In genomic region chr11:76189682-76190081, GRCh38 we compare ENCODE assay signal across 35 cellular contexts. TPM values are rescaled to one million over a fixed set of nuclear protein-coding genes. Genes with fewer than 3 reads are reported as not detected.
"Had no signal": no experiment of that assay in that cellular context is flagged by ENCODE, and none has a peak within 500 bp of the region (broad histone marks: within the 10 kb centered on the region; RNA-seq: fewer than 3 reads in every experiment).

No MANE protein-coding gene starts in this region.

- H3K36me3 ChIP-seq: ascending aorta, MG63, Peyer's patch, SJSA1 had no signal

- H3K27ac ChIP-seq: ascending aorta, Peyer's patch, SJSA1 had no signal

- ATAC-seq: activated CD4-positive, alpha-beta T cell treated with anti-CD3 and anti-CD28 coated beads for 36 hours; activated CD4-positive, CD25-positive, alpha-beta regulatory T cell treated with anti-CD3 and anti-CD28 coated beads, Interleukin-2, amount 50 U/mL, for 24 hours; activated CD8-positive, alpha-beta T cell treated with anti-CD3 and anti-CD28 coated beads, Interleukin-2, amount 10 ng/mL, durations not matched to agents 7 days and 5 days; PC-3 had no signal

- H3K9ac ChIP-seq: SK-N-SH had no signal

- H3K36me3 Mint-ChIP-seq: activated naive CD4-positive, alpha-beta T cell treated with anti-CD3 and anti-CD28 coated beads, Interleukin-2, amount 50 U/mL, for 24 hours; activated naive CD8-positive, alpha-beta T cell treated with anti-CD3 and anti-CD28 coated beads, Interleukin-2, amount 10 ng/mL, durations not matched to agents 7 days and 5 days had no signal

- H3K27me3 Mint-ChIP-seq: activated CD4-positive, alpha-beta T cell treated with anti-CD3 and anti-CD28 coated beads for 36 hours; activated CD4-positive, alpha-beta T cell treated with anti-CD3 and anti-CD28 coated beads, Interleukin-2, amount 10 ng/mL, durations not matched to agents 7 days and 5 days; activated naive CD4-positive, alpha-beta T cell treated with anti-CD3 and anti-CD28 coated beads, Interleukin-2, amount 50 U/mL, for 24 hours; activated naive CD8-positive, alpha-beta T cell treated with anti-CD3 and anti-CD28 coated beads, Interleukin-2, amount 10 ng/mL, durations not matched to agents 7 days and 5 days; activated T-cell treated with anti-CD3 and anti-CD28 coated beads, Interleukin-2, amount 50 U/mL, for 24 hours had no signal

- H3K27me3 ChIP-seq: ascending aorta, MG63, Peyer's patch, SJSA1 had no signal

- H3K4me1 ChIP-seq: ascending aorta, Peyer's patch, SJSA1 had no signal

- H3K9me3 Mint-ChIP-seq: activated CD4-positive, alpha-beta T cell treated with anti-CD3 and anti-CD28 coated beads, Interleukin-2, amount 10 ng/mL, durations not matched to agents 7 days and 5 days; activated naive CD4-positive, alpha-beta T cell treated with anti-CD3 and anti-CD28 coated beads, Interleukin-2, amount 50 U/mL, for 24 hours; activated naive CD8-positive, alpha-beta T cell treated with anti-CD3 and anti-CD28 coated beads, Interleukin-2, amount 10 ng/mL, durations not matched to agents 7 days and 5 days; activated T-cell treated with anti-CD3 and anti-CD28 coated beads, Interleukin-2, amount 50 U/mL, for 24 hours; activated T-helper 2 cell treated with anti-CD3 and anti-CD28 coated beads, Interferon-gamma antibody, Interleukin-2, Interleukin-4, amounts not matched to agents 10 μg/mL and 5 μg/mL and 100 μg/mL, durations not matched to agents 14 hours and 24 hours and 36 hours; T-helper 1 cell treated with Interleukin-12 subunit alpha and Interleukin-12 subunit beta and Interleukin-4 antibody, amounts not matched to agents 30 μg/mL and 1 μg/mL, for 36 hours; T-helper 2 cell treated with Interferon-gamma antibody and Interleukin-4, amounts not matched to agents 5 μg/mL and 100 μg/mL, for 36 hours had no signal

- DNase-seq: activated CD4-positive, alpha-beta T cell treated with anti-CD3 and anti-CD28 coated beads for 36 hours; activated CD4-positive, alpha-beta T cell treated with anti-CD3 and anti-CD28 coated beads, Interleukin-2, amount 10 ng/mL, durations not matched to agents 7 days and 5 days; activated CD4-positive, alpha-beta T cell treated with anti-CD3 and anti-CD28 coated beads, Interleukin-2, amount 50 U/mL, for 48 hours; activated CD8-positive, alpha-beta T cell treated with anti-CD3 and anti-CD28 coated beads, Interleukin-2, amount 10 ng/mL, durations not matched to agents 7 days and 5 days; activated gamma-delta T cell; activated naive CD4-positive, alpha-beta T cell treated with Interleukin-2 at 50 U/mL for 16 hours; activated naive CD8-positive, alpha-beta T cell treated with anti-CD3 and anti-CD28 coated beads, Interleukin-2, amount 10 ng/mL, durations not matched to agents 7 days and 5 days; activated T-cell treated with anti-CD3 and anti-CD28 coated beads, Interleukin-2, amount 50 U/mL, for 24 hours; amygdala; Karpas-422; MG63; NCI-H1048; NCI-H1105 treated with DMSO at 0.1 percent for 48 hours; NCI-H1436; NCI-H1694; NCI-H1930; NCI-H2081 treated with DMSO at 0.1 percent for 48 hours; NCI-H226; NCI-H446 treated with DMSO at 0.1 percent for 48 hours; NCI-H524; NCI-H69; NCI-H82; PC-3; Peyer's patch; RPMI8226; SHP77 treated with DMSO at 0.1 percent for 48 hours had no signal

- H3K4me3 ChIP-seq: ascending aorta, MG63, Peyer's patch, SJSA1 had no signal

- H3K4me3 Mint-ChIP-seq: activated CD4-positive, alpha-beta T cell treated with anti-CD3 and anti-CD28 coated beads for 36 hours; activated CD4-positive, alpha-beta T cell treated with anti-CD3 and anti-CD28 coated beads, Interleukin-2, amount 10 ng/mL, durations not matched to agents 7 days and 5 days; activated CD8-positive, alpha-beta T cell treated with anti-CD3 and anti-CD28 coated beads, Interleukin-2, amount 10 ng/mL, durations not matched to agents 7 days and 5 days; activated naive CD4-positive, alpha-beta T cell treated with anti-CD3 and anti-CD28 coated beads, Interleukin-2, amount 50 U/mL, for 24 hours; activated naive CD8-positive, alpha-beta T cell treated with anti-CD3 and anti-CD28 coated beads, Interleukin-2, amount 10 ng/mL, durations not matched to agents 7 days and 5 days; activated T-cell treated with anti-CD3 and anti-CD28 coated beads, Interleukin-2, amount 50 U/mL, for 24 hours; T-helper 1 cell treated with Interleukin-12 subunit alpha and Interleukin-12 subunit beta and Interleukin-4 antibody, amounts not matched to agents 30 μg/mL and 1 μg/mL, for 36 hours; T-helper 2 cell treated with Interferon-gamma antibody and Interleukin-4, amounts not matched to agents 5 μg/mL and 100 μg/mL, for 36 hours had no signal

- H3K4me1 Mint-ChIP-seq: activated CD4-positive, alpha-beta T cell treated with anti-CD3 and anti-CD28 coated beads for 36 hours; activated CD4-positive, alpha-beta T cell treated with anti-CD3 and anti-CD28 coated beads, Interleukin-2, amount 10 ng/mL, durations not matched to agents 7 days and 5 days; activated naive CD4-positive, alpha-beta T cell treated with anti-CD3 and anti-CD28 coated beads, Interleukin-2, amount 50 U/mL, for 24 hours had no signal

- H3K27ac Mint-ChIP-seq: activated CD4-positive, alpha-beta T cell treated with anti-CD3 and anti-CD28 coated beads for 36 hours; activated CD4-positive, alpha-beta T cell treated with anti-CD3 and anti-CD28 coated beads, Interleukin-2, amount 10 ng/mL, durations not matched to agents 7 days and 5 days; activated CD8-positive, alpha-beta T cell treated with anti-CD3 and anti-CD28 coated beads, Interleukin-2, amount 10 ng/mL, durations not matched to agents 7 days and 5 days; activated naive CD4-positive, alpha-beta T cell treated with anti-CD3 and anti-CD28 coated beads, Interleukin-2, amount 50 U/mL, for 24 hours; activated naive CD8-positive, alpha-beta T cell treated with anti-CD3 and anti-CD28 coated beads, Interleukin-2, amount 10 ng/mL, durations not matched to agents 7 days and 5 days; activated T-cell treated with anti-CD3 and anti-CD28 coated beads, Interleukin-2, amount 50 U/mL, for 24 hours; activated T-helper 2 cell treated with anti-CD3 and anti-CD28 coated beads, Interferon-gamma antibody, Interleukin-2, Interleukin-4, amounts not matched to agents 10 μg/mL and 5 μg/mL and 100 μg/mL, durations not matched to agents 14 hours and 24 hours and 36 hours; T-helper 1 cell treated with Interleukin-12 subunit alpha and Interleukin-12 subunit beta and Interleukin-4 antibody, amounts not matched to agents 30 μg/mL and 1 μg/mL, for 36 hours; T-helper 2 cell treated with Interferon-gamma antibody and Interleukin-4, amounts not matched to agents 5 μg/mL and 100 μg/mL, for 36 hours had no signal

- H3K9me3 ChIP-seq: ascending aorta, MG63, Peyer's patch, SJSA1, SK-N-SH had no signal

- FAIRE-seq: TTC549 had no signal

- H3K4me2 ChIP-seq: SK-N-SH had no signal

RNA-seq across cellular contexts. Expression of gene WNT11, which starts 16.6 kb away (rescaled TPM):
- total RNA-seq: activated CD4-positive, alpha-beta T cell treated with anti-CD3 and anti-CD28 coated beads for 36 hours; activated CD4-positive, alpha-beta T cell treated with anti-CD3 and anti-CD28 coated beads, Interleukin-2, amount 10 ng/mL, durations not matched to agents 7 days and 5 days; SJSA1 had no signal
